9 cellular contexts compared by ENCODE assay signal in genomic region chr17:82050152-82050760, GRCh38. TPM values are rescaled to one million over a fixed set of nuclear protein-coding genes. Genes with fewer than 3 reads are reported as not detected.
DNase-seq lines count a peak whose midpoint lies in the region; ATAC-seq and TF ChIP-seq lines count a peak whose summit lies in the region.
"Had no signal": no experiment of that assay in that cellular context is flagged by ENCODE, and none has a peak within 500 bp of the region (broad histone marks: within the 10 kb centered on the region; RNA-seq: fewer than 3 reads in every experiment).

No MANE protein-coding gene starts in this region.

- no peak overlapping the region for H2AFZ ChIP-seq in DND-41 (ENCODE audit: low read depth, low read length)
- H2AFZ ChIP-seq in trophoblast cell (ENCODE audit: insufficient read depth, low read length, poor library complexity), result no peak overlapping the region

- H2BK120ac ChIP-seq in trophoblast cell (ENCODE audit: insufficient read depth, low read length, poor library complexity), result no peak overlapping the region

- H3K9me3 ChIP-seq in DND-41 (ENCODE audit: insufficient read depth, low read length, severe bottlenecking) (no peaks in the 10 kb centered on the region), trophoblast cell (ENCODE audit: insufficient read depth, low read depth, low read length) (peaks cover 7% of the 10 kb centered on the region)

- peaks cover 25% of the 10 kb centered on the region for H4K20me1 ChIP-seq in DND-41 (ENCODE audit: insufficient read depth, low read length)

- H4K12ac ChIP-seq in trophoblast cell (ENCODE audit: low read depth, low read length), result no peak overlapping the region

- H3K79me1 ChIP-seq in trophoblast cell (ENCODE audit: low read length), result peaks cover 4% of the 10 kb centered on the region

- H3K4me3 Mint-ChIP-seq in T-helper 1 cell treated with Interleukin-12 subunit alpha and Interleukin-12 subunit beta and Interleukin-4 antibody, amounts not matched to agents 30 μg/mL and 1 μg/mL, for 36 hours, result peak overlapping the region; percentile 88

- peak; percentile 6 for DNase-seq in DND-41
- no peak for DNase-seq in fibroblast of pulmonary artery (ENCODE audit: low read depth)
- DNase-seq in trophoblast cell, result no peak
- DNase-seq in SW480 (ENCODE audit: low spot score), result no peak
- DNase-seq in activated gamma-delta T cell (lab: John Stamatoyannopoulos, UW), result no peak
- DNase-seq in NCI-H82 (lab: John Stamatoyannopoulos, UW), result no peak
- DNase-seq in erythroblast (lab: John Stamatoyannopoulos, UW), result no peak
- DNase-seq: activated CD4-positive, CD25-positive, alpha-beta regulatory T cell had no signal

- H3K4me1 ChIP-seq in DND-41 (ENCODE audit: insufficient read depth, low read length) (peaks cover 48% of the 10 kb centered on the region), trophoblast cell (ENCODE audit: control insufficient read depth in 1 of 2, insufficient read depth in 2 of 2, low read length in 2 of 2) (peaks cover 14 to 15% of the 10 kb centered on the region in 2 experiments)

- peak overlapping the region in 1 of 2 experiments; percentile 99; a peak in 3 of 4 replicates for H3K4me3 ChIP-seq in DND-41 (ENCODE audit: low read depth in 1 of 2, low read length in 2 of 2)
- H3K4me3 ChIP-seq in fibroblast of pulmonary artery (replicated peaks; ENCODE audit: low read depth, low read length), result peak overlapping the region; percentile 77
- peak overlapping the region; percentile 86 for H3K4me3 ChIP-seq in trophoblast cell (ENCODE audit: low read depth, low read length)

- H4K91ac ChIP-seq in trophoblast cell (ENCODE audit: low read depth, low read length), result peak overlapping the region; percentile 12

- TF ChIP-seq CTCF in DND-41 (IDR thresholded peaks at IDR 0.05; ENCODE audit: borderline replicate concordance, extremely low read depth, low read length, poor library complexity, severe bottlenecking) (no peak), fibroblast of pulmonary artery (IDR thresholded peaks at IDR 0.05; ENCODE audit: low read length, missing control alignments) (no peak)

- H3K36me3 Mint-ChIP-seq in T-helper 1 cell treated with Interleukin-12 subunit alpha and Interleukin-12 subunit beta and Interleukin-4 antibody, amounts not matched to agents 30 μg/mL and 1 μg/mL, for 36 hours (ENCODE audit: low read depth), result peaks cover 5% of the 10 kb centered on the region

- no peak overlapping the region for H4K8ac ChIP-seq in trophoblast cell (ENCODE audit: low read depth, low read length)

- peak overlapping the region; percentile 3 for H2AK5ac ChIP-seq in trophoblast cell (ENCODE audit: low read length)

- no peak for TF ChIP-seq POLR2A in erythroblast (IDR thresholded peaks at IDR 0.05; ENCODE audit: low read length)

- H3K27me3 Mint-ChIP-seq in T-helper 1 cell treated with Interleukin-12 subunit alpha and Interleukin-12 subunit beta and Interleukin-4 antibody, amounts not matched to agents 30 μg/mL and 1 μg/mL, for 36 hours (ENCODE audit: low read depth), result no peaks in the 10 kb centered on the region

- H3K9me3 Mint-ChIP-seq in T-helper 1 cell treated with Interleukin-12 subunit alpha and Interleukin-12 subunit beta and Interleukin-4 antibody, amounts not matched to agents 30 μg/mL and 1 μg/mL, for 36 hours, result no peaks in the 10 kb centered on the region

- no peak for ATAC-seq in DND-41 (ENCODE audit: insufficient read depth, low read depth)

- peaks cover 11% of the 10 kb centered on the region for H3K4me1 Mint-ChIP-seq in T-helper 1 cell treated with Interleukin-12 subunit alpha and Interleukin-12 subunit beta and Interleukin-4 antibody, amounts not matched to agents 30 μg/mL and 1 μg/mL, for 36 hours (ENCODE audit: low read depth)

- no peak overlapping the region for H3K23ac ChIP-seq in trophoblast cell (ENCODE audit: low read length)

- H3K9ac ChIP-seq in DND-41 (ENCODE audit: low read depth, low read length) (peak overlapping the region; percentile 88), trophoblast cell (ENCODE audit: low read length) (no peak overlapping the region)

- H3K36me3 ChIP-seq in DND-41 (ENCODE audit: insufficient read depth, low read length) (peaks cover 49% of the 10 kb centered on the region), trophoblast cell (ENCODE audit: control insufficient read depth in 1 of 2, insufficient read depth in 2 of 2, low read length in 2 of 2) (peaks cover 52 to 57% of the 10 kb centered on the region in 2 experiments)

- no peak overlapping the region for H2BK12ac ChIP-seq in trophoblast cell (ENCODE audit: low read length)

- H3K18ac ChIP-seq in trophoblast cell (ENCODE audit: low read length), result peak overlapping the region; percentile 28

- H3K14ac ChIP-seq in trophoblast cell (ENCODE audit: low read length), result no peak overlapping the region

- H3K27ac Mint-ChIP-seq in T-helper 1 cell treated with Interleukin-12 subunit alpha and Interleukin-12 subunit beta and Interleukin-4 antibody, amounts not matched to agents 30 μg/mL and 1 μg/mL, for 36 hours, result no peak overlapping the region

- H3K4me2 ChIP-seq in DND-41 (ENCODE audit: insufficient read depth, low read length) (peak overlapping the region; percentile 98), trophoblast cell (ENCODE audit: low read length) (peak overlapping the region; percentile 74)

- H3K27me3 ChIP-seq in DND-41 (ENCODE audit: insufficient read depth, low read length, poor library complexity) (no peaks in the 10 kb centered on the region), trophoblast cell (ENCODE audit: insufficient read depth, low read length) (no peaks in the 10 kb centered on the region)

- no peak overlapping the region for H2BK5ac ChIP-seq in trophoblast cell (ENCODE audit: low read depth, low read length, poor library complexity)

- WGBS in trophoblast cell (ENCODE audit: extremely low coverage, insufficient coverage, insufficient read length), result no CpG with 5 or more reads among the region's 28 CpGs

- H3K79me2 ChIP-seq in DND-41 (ENCODE audit: insufficient read depth, low read length), result peaks cover 39% of the 10 kb centered on the region
- H3K79me2 ChIP-seq in trophoblast cell (ENCODE audit: control insufficient read depth, insufficient read depth, low read length, poor library complexity), result peaks cover 9% of the 10 kb centered on the region

- no peak overlapping the region for H3K4ac ChIP-seq in trophoblast cell (ENCODE audit: low read depth, low read length)

- no peak overlapping the region for H3K27ac ChIP-seq in DND-41 (ENCODE audit: low read length)
- H3K27ac ChIP-seq in trophoblast cell (ENCODE audit: low read depth, low read length), result no peak overlapping the region

RNA-seq across cellular contexts. Expression of gene RFNG, which starts 1.4 kb away (rescaled TPM):
- polyA plus RNA-seq in trophoblast cell (2013), result 26.3 and 27.2 TPM in 2 replicates

RNA-seq across cellular contexts. Expression of gene GPS1, which starts 1.4 kb away (rescaled TPM):
- 75.8 and 78.1 TPM in 2 replicates for polyA plus RNA-seq in trophoblast cell (2013)

RNA-seq across cellular contexts. Expression of gene DCXR, which starts 12.8 kb away (rescaled TPM):
- 47.4 and 49.9 TPM in 2 replicates for polyA plus RNA-seq in trophoblast cell (2013)

RNA-seq across cellular contexts. Expression of gene DUS1L, which starts 15.3 kb away (rescaled TPM):
- 23.6 and 26.7 TPM in 2 replicates for polyA plus RNA-seq in trophoblast cell (2013)

RNA-seq across cellular contexts. Expression of gene RAC3, which starts 18.8 kb away (rescaled TPM):
- 24.0 and 25.6 TPM in 2 replicates for polyA plus RNA-seq in trophoblast cell (2013)
